28 cellular contexts compared by ENCODE assay signal in the genomic region with DNA sequence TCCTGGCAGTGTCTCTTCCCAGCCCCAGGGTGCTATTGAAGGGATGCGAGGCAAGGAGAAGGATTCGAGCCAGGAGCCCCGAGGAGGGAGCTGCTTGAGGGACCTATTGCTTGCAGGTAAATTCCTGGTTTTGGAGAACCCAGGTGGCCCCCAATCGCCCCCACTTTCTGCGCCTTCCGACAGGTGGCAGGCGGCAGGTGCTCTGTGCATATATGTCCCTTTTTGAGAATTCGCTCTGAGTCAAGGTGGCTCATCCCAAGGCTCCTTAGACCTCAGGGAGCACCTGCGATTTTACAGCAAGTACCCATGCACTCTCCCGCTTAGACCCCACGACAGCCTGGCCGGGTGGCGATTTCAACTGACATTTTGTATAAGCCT. TPM values are rescaled to one million over a fixed set of nuclear protein-coding genes. Genes with fewer than 3 reads are reported as not detected.
DNase-seq lines count a peak whose midpoint lies in the region; ATAC-seq, FAIRE-seq and TF ChIP-seq lines count a peak whose summit lies in the region.
"Had no signal": no experiment of that assay in that cellular context is flagged by ENCODE, and none has a peak within 500 bp of the region (broad histone marks: within the 10 kb centered on the region; RNA-seq: fewer than 3 reads in every experiment).

No MANE protein-coding gene starts in this region.

- H3K4me3 ChIP-seq in right lobe of liver, result no peak overlapping the region
- H3K4me3 ChIP-seq in HepG2 (replicated peaks in 1 of 3; ENCODE audit: insufficient read depth in 1 of 3, low read depth in 2 of 3, low read length in 3 of 3), result no peak overlapping the region
- H3K4me3 ChIP-seq in osteoblast (ENCODE audit: insufficient read depth, low read length), result no peak overlapping the region
- no peak overlapping the region for H3K4me3 ChIP-seq in aorta (ENCODE audit: low read length in 2 of 2)
- H3K4me3 ChIP-seq: A549; BLaER1 treated with 17β-estradiol and CSF1 and Interleukin-3, amounts not matched to agents 10 nM and 100 nM; GM23338; K562 had no signal

- no peak for TF ChIP-seq CTCF in right lobe of liver (IDR thresholded peaks at IDR 0.05)
- TF ChIP-seq CTCF in HepG2 (CRISPR knock-in tag; IDR thresholded peaks at IDR 0.05), result no peak
- no peak for TF ChIP-seq CTCF in glutamatergic neuron (IDR thresholded peaks at IDR 0.05; ENCODE audit: partially characterized antibody, unreplicated experiment)
- no peak for TF ChIP-seq CTCF in osteoblast (IDR thresholded peaks at IDR 0.05; ENCODE audit: extremely low read depth, low read depth, low read length)

- no peak for TF ChIP-seq RAD21 in HepG2 (CRISPR knock-in tag; IDR thresholded peaks at IDR 0.05)

- H3K27me3 Mint-ChIP-seq in glutamatergic neuron (ENCODE audit: unreplicated experiment), result peaks cover 13% of the 10 kb centered on the region

- H3K27me3 ChIP-seq in right lobe of liver (no peaks in the 10 kb centered on the region), HepG2 (ENCODE audit: control insufficient read depth in 1 of 2, insufficient read depth in 2 of 2, low read length in 2 of 2) (peaks cover 2 to 32% of the 10 kb centered on the region in 2 experiments; a peak in 4 of 5 replicates), osteoblast (ENCODE audit: insufficient read depth, low read length) (peaks cover 9% of the 10 kb centered on the region), aorta (ENCODE audit: control insufficient read depth in 1 of 2, insufficient read depth in 2 of 2, low read length in 1 of 2) (no peaks in the 10 kb centered on the region)
- H3K27me3 ChIP-seq: BLaER1 treated with 17β-estradiol and CSF1 and Interleukin-3, amounts not matched to agents 10 nM and 100 nM had no signal

- no peak overlapping the region for H3K9ac ChIP-seq in HepG2 (ENCODE audit: insufficient read depth, low read depth, low read length)
- H3K9ac ChIP-seq: BLaER1 treated with 17β-estradiol and CSF1 and Interleukin-3, amounts not matched to agents 10 nM and 100 nM had no signal

- TF ChIP-seq EP300 in HepG2 (IDR thresholded peaks at IDR 0.05; ENCODE audit: low read depth in 2 of 2, low read length in 2 of 2) (no peak), HepG2 (CRISPR knock-in tag; IDR thresholded peaks at IDR 0.05; ENCODE audit: borderline replicate concordance) (no peak)

- POLR2A ChIA-PET in HepG2 (lab: Yijun Ruan, JAX), result no interaction called here

- H4K20me1 ChIP-seq in HepG2 (ENCODE audit: insufficient read depth, low read length) (no peaks in the 10 kb centered on the region), osteoblast (ENCODE audit: insufficient read depth, low read length) (no peaks in the 10 kb centered on the region)

- no peak overlapping the region for H3K4me3 Mint-ChIP-seq in glutamatergic neuron (ENCODE audit: unreplicated experiment)
- H3K4me3 Mint-ChIP-seq: CD4-positive, alpha-beta T cell; GM23338 had no signal

- H3K9me3 ChIP-seq in right lobe of liver (no peaks in the 10 kb centered on the region), HepG2 (ENCODE audit: low read length) (no peaks in the 10 kb centered on the region), osteoblast (ENCODE audit: low read depth, low read length) (no peaks in the 10 kb centered on the region), aorta (ENCODE audit: control insufficient read depth, low read length) (no peaks in the 10 kb centered on the region)
- H3K9me3 ChIP-seq: A549; BLaER1 treated with 17β-estradiol and CSF1 and Interleukin-3, amounts not matched to agents 10 nM and 100 nM had no signal

- intact Hi-C loops in right lobe of liver (cut with DNase I) (no loop called here), HepG2 (cut with micrococcal nuclease; ENCODE audit: unreplicated experiment) (no loop called here), aorta (cut with DNase I) (no loop called here)

- H3K4me1 Mint-ChIP-seq in glutamatergic neuron (ENCODE audit: low read depth, unreplicated experiment), result peaks cover 37% of the 10 kb centered on the region

- TF ChIP-seq POLR2A in right lobe of liver (IDR thresholded peaks at IDR 0.05) (no peak), HepG2 (IDR thresholded peaks at IDR 0.05; ENCODE audit: insufficient read depth in 1 of 2, low read depth in 2 of 2, low read length in 2 of 2) (no peak)

- no TSS peak for BruUV-seq in HepG2 (replicated peaks; lab: Mats Ljungman, UMichigan)

- no peak for ATAC-seq in right lobe of liver
- ATAC-seq in HepG2, result no peak
- no peak for ATAC-seq in aorta (ENCODE audit: low FRiP score)
- no peak for ATAC-seq in GM21423 (IDR thresholded peaks at IDR 0.05; ENCODE audit: unreplicated experiment)
- ATAC-seq in GM18867 (IDR thresholded peaks at IDR 0.05; ENCODE audit: unreplicated experiment), result no peak
- ATAC-seq: GM23338, HCT116, K562 had no signal

- H3K4me1 ChIP-seq in right lobe of liver (no peaks in the 10 kb centered on the region), HepG2 (ENCODE audit: insufficient read depth, low read length) (no peaks in the 10 kb centered on the region), osteoblast (ENCODE audit: insufficient read depth, low read length) (peaks cover 15% of the 10 kb centered on the region), aorta (ENCODE audit: control insufficient read depth in 1 of 2, insufficient read depth in 2 of 2, low read length in 2 of 2) (no peaks in the 10 kb centered on the region)

- H3K27ac Mint-ChIP-seq in glutamatergic neuron (ENCODE audit: unreplicated experiment), result no peak overlapping the region
- H3K27ac Mint-ChIP-seq: CD4-positive, alpha-beta T cell; GM23338 had no signal

- H3K36me3 ChIP-seq in right lobe of liver (no peaks in the 10 kb centered on the region), HepG2 (replicated peaks in 1 of 2; ENCODE audit: control insufficient read depth in 1 of 2, insufficient read depth in 2 of 2, low read length in 2 of 2) (no peaks in the 10 kb centered on the region), osteoblast (ENCODE audit: insufficient read depth, low read length) (no peaks in the 10 kb centered on the region), aorta (ENCODE audit: control insufficient read depth in 1 of 2, insufficient read depth in 2 of 2, low read length in 1 of 2) (no peaks in the 10 kb centered on the region)
- H3K36me3 ChIP-seq: BLaER1 treated with 17β-estradiol and CSF1 and Interleukin-3, amounts not matched to agents 10 nM and 100 nM had no signal

- no peaks in the 10 kb centered on the region for H3K36me3 Mint-ChIP-seq in glutamatergic neuron (ENCODE audit: unreplicated experiment)

- FAIRE-seq in HepG2 (lab: Jason Lieb, UNC), result no peak
- FAIRE-seq: A549, D721Med, GM18507, K562, RCC 7860 had no signal

- no peak overlapping the region for H3K4me2 ChIP-seq in HepG2 (ENCODE audit: low read depth, low read length)
- H3K4me2 ChIP-seq in osteoblast (ENCODE audit: insufficient read depth, low read length), result no peak overlapping the region
- H3K4me2 ChIP-seq: A549, GM23338 had no signal

- H3K27ac ChIP-seq in right lobe of liver (no peak overlapping the region), HepG2 (ENCODE audit: extremely low read length, insufficient read depth, low read length) (no peak overlapping the region), osteoblast (ENCODE audit: low read depth, low read length) (no peak overlapping the region), aorta (ENCODE audit: low read depth in 1 of 2, low read length in 2 of 2) (no peak overlapping the region)
- H3K27ac ChIP-seq: BLaER1 treated with 17β-estradiol and CSF1 and Interleukin-3, amounts not matched to agents 10 nM and 100 nM had no signal

- H3K79me2 ChIP-seq in HepG2 (ENCODE audit: insufficient read depth, low read length) (no peaks in the 10 kb centered on the region), osteoblast (ENCODE audit: insufficient read depth, low read length) (no peaks in the 10 kb centered on the region)

- no peak overlapping the region for H2AFZ ChIP-seq in HepG2 (ENCODE audit: low read length)
- no peak overlapping the region for H2AFZ ChIP-seq in osteoblast (ENCODE audit: low read length)

- DNase-seq in right lobe of liver, result peak in 2 of 3 donors; percentile 8 to 22
- no peak for DNase-seq in HepG2 (ENCODE audit: low spot score)
- DNase-seq in glutamatergic neuron, result peak; percentile 7
- peak; percentile 25 for DNase-seq in osteoblast (ENCODE audit: insufficient read length, low spot score, missing footprints)
- DNase-seq in aorta, result peak; percentile 21 to 53
- no peak for DNase-seq in activated CD4-positive, alpha-beta T cell treated with anti-CD3 and anti-CD28 coated beads for 1 hour
- DNase-seq: AML-193; CD4-positive, alpha-beta T cell; Kasumi-1; NCI-H1092 treated with DMSO at 0.1 percent for 48 hours; NCI-H1436; NCI-H187; NCI-H2081 treated with DMSO at 0.1 percent for 48 hours; NCI-H2171 treated with DMSO at 0.1 percent for 48 hours; NCI-H524; NCI-H748 treated with DMSO at 0.1 percent for 48 hours; SHP77 had no signal

- CTCF ChIA-PET in HepG2 (lab: Yijun Ruan, JAX; ENCODE audit: low intra/inter-chr PET ratio, low total read pairs), result no interaction called here

- WGBS in right lobe of liver (ENCODE audit: insufficient coverage, low coverage, low lambda C conversion rate, missing lambda C conversion rate), result 71% methylated on average over 11 of the region's 13 CpGs
- 9% methylated on average over 3 of the region's 13 CpGs for WGBS in HepG2 (ENCODE audit: low lambda C conversion rate)
- 87 to 92% methylated on average over 13 of the region's 13 CpGs for WGBS in aorta, 2 donors

- in situ Hi-C loops in HepG2 (cut with HindIII; ENCODE audit: extremely low pct_ligation_motif_present, low pct_unique_long_range_greater_than_20kb), result loop anchor here (10.0 kb wide), 1 partner anchor 272 kb away; no protein-coding TSS in a partner anchor

- peaks cover 6% of the 10 kb centered on the region for H3K9me3 Mint-ChIP-seq in glutamatergic neuron (ENCODE audit: unreplicated experiment)
- H3K9me3 Mint-ChIP-seq: CD4-positive, alpha-beta T cell; GM23338 had no signal

RNA-seq across cellular contexts. Expression of gene SHISAL1, which starts 40.3 kb away (rescaled TPM):
- total RNA-seq in right lobe of liver, result under 1 TPM; 0.05 to 0.31 (median 0.17) TPM
- not detected in 2 replicates for total RNA-seq in HepG2 (2016; rRNA removed; fragmentation: Illumina TruSeq; extraction: Trizol)
- not detected in 2 replicates for total RNA-seq in HepG2 (2016; cell fraction: cytosol; rRNA removed; fragmentation: Illumina TruSeq; extraction: Trizol; ENCODE audit: low read depth)
- total RNA-seq in HepG2 (2016; cell fraction: insoluble cytoplasmic fraction; rRNA removed; fragmentation: Illumina TruSeq; extraction: Trizol), result not detected in 2 replicates
- not detected in 2 replicates for total RNA-seq in HepG2 (2016; cell fraction: membrane; rRNA removed; fragmentation: Illumina TruSeq; extraction: Trizol)
- not detected in 2 replicates for total RNA-seq in HepG2 (2016; cell fraction: nucleus; rRNA removed; fragmentation: Illumina TruSeq; extraction: Trizol)
- polyA plus RNA-seq in HepG2 (2011; rRNA removed), result not detected in 2 replicates
- not detected in 2 replicates for polyA plus RNA-seq in HepG2 (2011; cell fraction: cytosol; rRNA removed)
- polyA plus RNA-seq in HepG2 (2011; cell fraction: nucleus; rRNA removed), result not detected in 2 replicates
- polyA plus RNA-seq in HepG2 (2012), result not detected in 2 replicates
- polyA plus RNA-seq in HepG2 (2016; cell fraction: cytosol; fragmentation: Illumina TruSeq; extraction: Trizol; ENCODE audit: low read depth), result not detected in 2 replicates
- polyA plus RNA-seq in HepG2 (2016; cell fraction: insoluble cytoplasmic fraction; fragmentation: Illumina TruSeq; extraction: Trizol; ENCODE audit: low read depth), result not detected in 2 replicates
- not detected in 2 replicates for polyA plus RNA-seq in HepG2 (2016; cell fraction: membrane; fragmentation: Illumina TruSeq; extraction: Trizol; ENCODE audit: low read depth)
- not detected in 2 replicates for polyA plus RNA-seq in HepG2 (2016; cell fraction: nucleus; fragmentation: Illumina TruSeq; extraction: Trizol; ENCODE audit: insufficient read depth, low read depth)
- 0.04 and 16.2 TPM in 2 replicates for polyA minus RNA-seq in HepG2 (2011; rRNA and poly(A)+ RNA removed; ENCODE audit: low replicate concordance)
- polyA minus RNA-seq in HepG2 (2011; cell fraction: cytosol; rRNA and poly(A)+ RNA removed), result 0.09 TPM in 1 of 2 replicates, not detected in the other
- polyA minus RNA-seq in HepG2 (2011; cell fraction: nucleus; rRNA and poly(A)+ RNA removed), result not detected in 2 replicates
- 3.2 TPM for total RNA-seq in glutamatergic neuron (ENCODE audit: unreplicated experiment)
- total RNA-seq in osteoblast, result 52.5 and 57.2 TPM in 2 replicates
- total RNA-seq in aorta, result 1 to 10 TPM; 3.2 to 3.5 TPM
- under 1 TPM; 0.25 to 0.26 TPM for polyA plus RNA-seq in aorta
- total RNA-seq: CD4-positive, alpha-beta T cell; HT-29; K562 had no signal
- polyA plus RNA-seq: K562 had no signal

Comparison
In these comparisons a context has a peak if more than half of its experiments do, and no peak if none do; other contexts are left out.
1. DNase-seq: peak in right lobe of liver (2 of 3), glutamatergic neuron (single experiment), osteoblast (single experiment) and aorta (2 of 2); none in HepG2 (single experiment) and activated CD4-positive, alpha-beta T cell treated with anti-CD3 and anti-CD28 coated beads for 1 hour (single experiment).
2. RNA of gene SHISAL1, which starts 40.3 kb away (total RNA-seq): 52.5 to 57.2 TPM in osteoblast; 3.2 to 3.5 TPM in aorta, 3.2 TPM in glutamatergic neuron (single experiment), 0.05 to 0.31 TPM in right lobe of liver and not detected in HepG2; every median in the first group is over 10 times any median in the second.